In genomic region chr11:22666700-22667439, GRCh38 we compare ENCODE assay signal across 8 cellular contexts. TPM values are rescaled to one million over a fixed set of nuclear protein-coding genes. Genes with fewer than 3 reads are reported as not detected.
DNase-seq lines count a peak whose midpoint lies in the region; ATAC-seq, FAIRE-seq and TF ChIP-seq lines count a peak whose summit lies in the region.

No MANE protein-coding gene starts in this region.

- no CpG with 5 or more reads among the region's 40 CpGs for WGBS in iPS DF 6.9 (ENCODE audit: insufficient coverage, insufficient read length)

- no peaks in the 10 kb centered on the region for H3K36me3 ChIP-seq in adipocyte (ENCODE audit: control insufficient read depth, insufficient read depth, low read length, severe bottlenecking)
- no peaks in the 10 kb centered on the region for H3K36me3 ChIP-seq in iPS DF 6.9 (ENCODE audit: control insufficient read depth, insufficient read depth, low read length)

- H3K27me3 ChIP-seq in adipocyte (replicated peaks; ENCODE audit: control insufficient read depth, insufficient read depth, low read length), result peaks cover 41% of the 10 kb centered on the region
- no peaks in the 10 kb centered on the region for H3K27me3 ChIP-seq in iPS DF 6.9 (ENCODE audit: control insufficient read depth, insufficient read depth, low read length)

- H3K4me1 ChIP-seq in adipocyte (ENCODE audit: control insufficient read depth, insufficient read depth, low read length) (peaks cover 9% of the 10 kb centered on the region), iPS DF 6.9 (ENCODE audit: control insufficient read depth, insufficient read depth, low read length) (no peaks in the 10 kb centered on the region; the same call in 1 of the 2 replicates)

- H3K4me3 ChIP-seq in adipocyte (ENCODE audit: low read length) (peak overlapping the region; percentile 77), iPS DF 6.9 (ENCODE audit: low read length) (peak overlapping the region; percentile 17; the same call in 1 of the 2 replicates)

- DNase-seq in Ammon's horn (ENCODE audit: low spot score) (peak; percentile 56), adipocyte (ENCODE audit: low read depth) (peak; percentile 35), iPS DF 6.9 (ENCODE audit: low read depth, low spot score) (peak; percentile 11), sciatic nerve (ENCODE audit: low spot score) (peak; percentile 66), GM12892 (ENCODE audit: insufficient read length) (no peak), Kasumi-1 (lab: John Stamatoyannopoulos, UW) (no peak)

- peak overlapping the region; percentile 4 for H3K9ac ChIP-seq in adipocyte (ENCODE audit: low read length)

- no peak overlapping the region for H3K27ac ChIP-seq in iPS DF 6.9 (ENCODE audit: low read length)

- ATAC-seq in GM19351 (IDR thresholded peaks at IDR 0.05; ENCODE audit: unreplicated experiment) (peak; percentile 74), HG03565 (IDR thresholded peaks at IDR 0.05; ENCODE audit: unreplicated experiment) (peak; percentile 32), sciatic nerve (peak; percentile 74)

- intact Hi-C loops in sciatic nerve (cut with DNase I), result no loop called here

- FAIRE-seq in GM12892 (lab: Jason Lieb, UNC), result no peak

- TF ChIP-seq POLR2A in GM12892 (IDR thresholded peaks at IDR 0.05; ENCODE audit: low read depth, low read length), result no peak

- no peaks in the 10 kb centered on the region for H3K9me3 ChIP-seq in adipocyte (ENCODE audit: control insufficient read depth, low read length)
- no peaks in the 10 kb centered on the region for H3K9me3 ChIP-seq in iPS DF 6.9 (ENCODE audit: control insufficient read depth, insufficient read depth, low read length)

RNA-seq across cellular contexts. Expression of gene GAS2, which starts 0.5 kb away (rescaled TPM):
- total RNA-seq in sciatic nerve, result 22.1 TPM
- 0.30 TPM for polyA plus RNA-seq in GM12892 (2012; ENCODE audit: missing spikeins)

RNA-seq across cellular contexts. Expression of gene FANCF, which starts 41.2 kb away (rescaled TPM):
- total RNA-seq in sciatic nerve, result 8.4 TPM
- polyA plus RNA-seq in GM12892 (2012; ENCODE audit: missing spikeins), result 7.1 TPM

Comparison
In these comparisons a context has a peak if more than half of its experiments do, and no peak if none do; other contexts are left out.
1. DNase-seq: peak in Ammon's horn (single experiment), adipocyte (single experiment), iPS DF 6.9 (single experiment) and sciatic nerve (single experiment); none in GM12892 (single experiment) and Kasumi-1 (0 of 2).
2. Peak in every context shown above with its lines, with median percentiles within 50 percentile points of each other: ATAC-seq.